Comparison of ENCODE assay signal across 19 cellular contexts in genomic region chr16:30666681-30667080, GRCh38. TPM values are rescaled to one million over a fixed set of nuclear protein-coding genes. Genes with fewer than 3 reads are reported as not detected.
A peak's percentile ranks its signal among the peaks of the same experiment; 100 is the strongest.
DNase-seq lines count a peak whose midpoint lies in the region; ATAC-seq and TF ChIP-seq lines count a peak whose summit lies in the region.
"Had no signal": no experiment of that assay in that cellular context is flagged by ENCODE, and none has a peak within 500 bp of the region (broad histone marks: within the 10 kb centered on the region; RNA-seq: fewer than 3 reads in every experiment).

No MANE protein-coding gene starts in this region.

- H3K9me3 ChIP-seq in osteoblast (ENCODE audit: low read depth, low read length) (no peaks in the 10 kb centered on the region), BE2C (no peaks in the 10 kb centered on the region)
- H3K9me3 ChIP-seq: BLaER1 had no signal

- H3K27ac ChIP-seq in osteoblast (ENCODE audit: low read depth, low read length), result peak overlapping the region; percentile 51
- H3K27ac ChIP-seq: BLaER1, PC-9 had no signal

- H3K4me2 ChIP-seq in osteoblast (ENCODE audit: insufficient read depth, low read length), result no peak overlapping the region
- H3K4me2 ChIP-seq: BLaER1, PC-9 had no signal

- H3K4me3 ChIP-seq in H7 (ENCODE audit: insufficient read depth, low read depth, low read length) (no peak overlapping the region), astrocyte of the spinal cord (ENCODE audit: low read depth, low read length) (no peak overlapping the region), osteoblast (ENCODE audit: insufficient read depth, low read length) (no peak overlapping the region), BE2C (ENCODE audit: low read depth, low read length) (no peak overlapping the region)
- H3K4me3 ChIP-seq: BLaER1, PC-9 had no signal

- intact Hi-C loops in activated CD8-positive, alpha-beta T cell treated with anti-CD3 and anti-CD28 coated beads for 36 hours (cut with micrococcal nuclease), result no loop called here

- CTCF ChIA-PET in activated CD8-positive, alpha-beta T cell treated with anti-CD3 and anti-CD28 coated beads for 36 hours (lab: Charles Lee), result interaction anchor here (0.9 to 4.6 kb wide), 4 partner anchors 9 to 30 kb away, joined by 3 to 25 read pairs (median 4); no protein-coding TSS in a partner anchor
- CTCF ChIA-PET in activated CD8-positive, alpha-beta T cell treated with anti-CD3 and anti-CD28 coated beads, Interleukin-2, amount 10 ng/mL, durations not matched to agents 7 days and 5 days (lab: Charles Lee), result interaction anchor here (1.0 to 2.4 kb wide), 2 partner anchors 27 to 31 kb away, joined by 5 to 20 read pairs; no protein-coding TSS in a partner anchor

- H4K20me1 ChIP-seq in osteoblast (ENCODE audit: insufficient read depth, low read length), result peaks cover 57% of the 10 kb centered on the region

- no peaks in the 10 kb centered on the region for H3K9me3 Mint-ChIP-seq in activated CD8-positive, alpha-beta T cell treated with anti-CD3 and anti-CD28 coated beads for 36 hours
- H3K9me3 Mint-ChIP-seq in activated CD8-positive, alpha-beta T cell treated with anti-CD3 and anti-CD28 coated beads, Interleukin-2, amount 10 ng/mL, durations not matched to agents 7 days and 5 days (ENCODE audit: insufficient read depth), result no peaks in the 10 kb centered on the region
- H3K9me3 Mint-ChIP-seq in mesothelial cell of epicardium, result no peaks in the 10 kb centered on the region

- H3K4me3 Mint-ChIP-seq in activated CD8-positive, alpha-beta T cell treated with anti-CD3 and anti-CD28 coated beads for 36 hours, result no peak overlapping the region
- no peak overlapping the region for H3K4me3 Mint-ChIP-seq in activated CD8-positive, alpha-beta T cell treated with anti-CD3 and anti-CD28 coated beads, Interleukin-2, amount 10 ng/mL, durations not matched to agents 7 days and 5 days
- H3K4me3 Mint-ChIP-seq in mesothelial cell of epicardium, result no peak overlapping the region

- no peak for DNase-seq in activated CD8-positive, alpha-beta T cell treated with anti-CD3 and anti-CD28 coated beads for 36 hours
- DNase-seq in activated CD8-positive, alpha-beta T cell treated with anti-CD3 and anti-CD28 coated beads, Interleukin-2, amount 10 ng/mL, durations not matched to agents 7 days and 5 days, result no peak
- peak; percentile 24 for DNase-seq in H7
- DNase-seq in astrocyte of the spinal cord (ENCODE audit: low read depth, low spot score), result peak; percentile 24
- DNase-seq in osteoblast (ENCODE audit: insufficient read length, low spot score, missing footprints), result peak; percentile 96
- DNase-seq in BE2C, result no peak
- no peak for DNase-seq in mesothelial cell of epicardium (ENCODE audit: low spot score in 2 of 2, unreplicated experiment in 2 of 2)
- DNase-seq in T-helper 9 cell, result no peak
- DNase-seq: 8988T, DND-41, GF-D8, Karpas-422, MM.1S, NCI-H1105, NCI-H1694, NCI-H510A treated with DMSO at 0.1 percent for 48 hours, NCI-H82, PC-9 had no signal

- H2AFZ ChIP-seq in osteoblast (ENCODE audit: low read length), result no peak overlapping the region
- H2AFZ ChIP-seq: PC-9 had no signal

- H3K4me1 ChIP-seq in osteoblast (ENCODE audit: insufficient read depth, low read length) (peaks cover 7% of the 10 kb centered on the region), BE2C (no peaks in the 10 kb centered on the region)

- H3K27me3 ChIP-seq in H7 (ENCODE audit: control insufficient read depth, insufficient read depth, low read length) (peaks cover 56% of the 10 kb centered on the region), osteoblast (ENCODE audit: insufficient read depth, low read length) (no peaks in the 10 kb centered on the region), BE2C (no peaks in the 10 kb centered on the region)
- H3K27me3 ChIP-seq: BLaER1 had no signal

- H3K36me3 ChIP-seq in H7 (replicated peaks; ENCODE audit: control insufficient read depth, insufficient read depth, low read length), result peaks cover 4% of the 10 kb centered on the region
- peaks cover 83% of the 10 kb centered on the region for H3K36me3 ChIP-seq in osteoblast (ENCODE audit: insufficient read depth, low read length)
- peaks cover 69% of the 10 kb centered on the region for H3K36me3 ChIP-seq in BE2C

- H3K36me3 Mint-ChIP-seq in activated CD8-positive, alpha-beta T cell treated with anti-CD3 and anti-CD28 coated beads for 36 hours (ENCODE audit: low read depth), result peaks cover 61% of the 10 kb centered on the region
- H3K36me3 Mint-ChIP-seq in activated CD8-positive, alpha-beta T cell treated with anti-CD3 and anti-CD28 coated beads, Interleukin-2, amount 10 ng/mL, durations not matched to agents 7 days and 5 days (ENCODE audit: low read depth), result peaks cover 61% of the 10 kb centered on the region
- peaks cover 39% of the 10 kb centered on the region for H3K36me3 Mint-ChIP-seq in mesothelial cell of epicardium

- peak overlapping the region; percentile 39 for H3K27ac Mint-ChIP-seq in activated CD8-positive, alpha-beta T cell treated with anti-CD3 and anti-CD28 coated beads for 36 hours
- H3K27ac Mint-ChIP-seq in activated CD8-positive, alpha-beta T cell treated with anti-CD3 and anti-CD28 coated beads, Interleukin-2, amount 10 ng/mL, durations not matched to agents 7 days and 5 days, result no peak overlapping the region
- no peak overlapping the region for H3K27ac Mint-ChIP-seq in mesothelial cell of epicardium

- ATAC-seq in activated CD8-positive, alpha-beta T cell treated with anti-CD3 and anti-CD28 coated beads for 36 hours, result no peak
- ATAC-seq in activated CD8-positive, alpha-beta T cell treated with anti-CD3 and anti-CD28 coated beads, Interleukin-2, amount 10 ng/mL, durations not matched to agents 7 days and 5 days, result no peak

- H3K4me1 Mint-ChIP-seq in activated CD8-positive, alpha-beta T cell treated with anti-CD3 and anti-CD28 coated beads for 36 hours (ENCODE audit: low read depth), result peaks cover 31% of the 10 kb centered on the region
- H3K4me1 Mint-ChIP-seq in activated CD8-positive, alpha-beta T cell treated with anti-CD3 and anti-CD28 coated beads, Interleukin-2, amount 10 ng/mL, durations not matched to agents 7 days and 5 days (ENCODE audit: low read depth), result peaks cover 26% of the 10 kb centered on the region
- H3K4me1 Mint-ChIP-seq in mesothelial cell of epicardium, result peaks cover 12% of the 10 kb centered on the region

- in situ Hi-C loops in astrocyte of the spinal cord (cut with HindIII; ENCODE audit: low sequenced_read_pairs), result no loop called here

- TF ChIP-seq CTCF in activated CD8-positive, alpha-beta T cell treated with anti-CD3 and anti-CD28 coated beads for 36 hours (IDR thresholded peaks at IDR 0.05), result no peak
- TF ChIP-seq CTCF in astrocyte of the spinal cord (IDR thresholded peaks at IDR 0.05; ENCODE audit: low read depth, low read length) (no peak), osteoblast (IDR thresholded peaks at IDR 0.05; ENCODE audit: extremely low read depth, low read depth, low read length) (no peak), BE2C (IDR thresholded peaks at IDR 0.05; ENCODE audit: low read depth, low read length) (no peak), mesothelial cell of epicardium (IDR thresholded peaks at IDR 0.05; ENCODE audit: unreplicated experiment) (no peak)

- H3K27me3 Mint-ChIP-seq in activated CD8-positive, alpha-beta T cell treated with anti-CD3 and anti-CD28 coated beads for 36 hours, result no peaks in the 10 kb centered on the region
- H3K27me3 Mint-ChIP-seq in activated CD8-positive, alpha-beta T cell treated with anti-CD3 and anti-CD28 coated beads, Interleukin-2, amount 10 ng/mL, durations not matched to agents 7 days and 5 days (ENCODE audit: low read depth), result no peaks in the 10 kb centered on the region
- H3K27me3 Mint-ChIP-seq in mesothelial cell of epicardium (ENCODE audit: low read depth), result no peaks in the 10 kb centered on the region

- H3K79me2 ChIP-seq in osteoblast (ENCODE audit: insufficient read depth, low read length), result peaks cover 60% of the 10 kb centered on the region

- POLR2A ChIA-PET in activated CD8-positive, alpha-beta T cell treated with anti-CD3 and anti-CD28 coated beads for 36 hours (lab: Charles Lee), result interaction anchor here (0.9 kb wide), 1 partner anchor 40 kb away, joined by 3 read pairs; no protein-coding TSS in a partner anchor
- POLR2A ChIA-PET in activated CD8-positive, alpha-beta T cell treated with anti-CD3 and anti-CD28 coated beads, Interleukin-2, amount 10 ng/mL, durations not matched to agents 7 days and 5 days (lab: Charles Lee), result interaction anchor here (0.6 kb wide), 1 partner anchor 15 kb away, joined by 3 read pairs; no protein-coding TSS in a partner anchor

RNA-seq across cellular contexts. Expression of gene FBRS, which starts 8.4 kb away (rescaled TPM):
- 10 to 100 TPM; 80.3 to 85.8 TPM for total RNA-seq in activated CD8-positive, alpha-beta T cell treated with anti-CD3 and anti-CD28 coated beads for 36 hours
- 100 to 1,000 TPM in 1 of 2 experiments, 10 to 100 TPM in 1; 85.2 to 100 TPM for total RNA-seq in activated CD8-positive, alpha-beta T cell treated with anti-CD3 and anti-CD28 coated beads, Interleukin-2, amount 10 ng/mL, durations not matched to agents 7 days and 5 days
- total RNA-seq in H7 (2014; rRNA removed; shearing (Covaris generic)), result 11.5 and 13.4 TPM in 2 replicates
- total RNA-seq in osteoblast (24.5 and 30.8 TPM in 2 replicates), mesothelial cell of epicardium (93.0 to 98.4 TPM (median 97.5 TPM) in 3 replicates)
- 102 TPM for polyA plus RNA-seq in BE2C (2012; ENCODE audit: insufficient read depth, insufficient read length, low read depth)

RNA-seq across cellular contexts. Expression of gene PRR14, which starts 15.9 kb away (rescaled TPM):
- 10 to 100 TPM; 74.0 to 76.6 TPM for total RNA-seq in activated CD8-positive, alpha-beta T cell treated with anti-CD3 and anti-CD28 coated beads for 36 hours
- 10 to 100 TPM; 87.6 to 91.4 TPM for total RNA-seq in activated CD8-positive, alpha-beta T cell treated with anti-CD3 and anti-CD28 coated beads, Interleukin-2, amount 10 ng/mL, durations not matched to agents 7 days and 5 days
- 4.7 and 4.8 TPM in 2 replicates for total RNA-seq in H7 (2014; rRNA removed; shearing (Covaris generic))
- total RNA-seq in osteoblast, result 6.8 and 8.0 TPM in 2 replicates
- polyA plus RNA-seq in BE2C (2012; ENCODE audit: insufficient read depth, insufficient read length, low read depth), result 58.4 TPM
- total RNA-seq in mesothelial cell of epicardium, result 39.1 to 43.7 TPM (median 43.5 TPM) in 3 replicates

RNA-seq across cellular contexts. Expression of gene SRCAP, which starts 32.3 kb away (rescaled TPM):
- total RNA-seq in activated CD8-positive, alpha-beta T cell treated with anti-CD3 and anti-CD28 coated beads for 36 hours, result 10 to 100 TPM; 57.2 to 64.7 TPM
- 10 to 100 TPM; 75.2 to 76.0 TPM for total RNA-seq in activated CD8-positive, alpha-beta T cell treated with anti-CD3 and anti-CD28 coated beads, Interleukin-2, amount 10 ng/mL, durations not matched to agents 7 days and 5 days
- total RNA-seq in H7 (2014; rRNA removed; shearing (Covaris generic)), result 7.4 and 12.1 TPM in 2 replicates
- total RNA-seq in osteoblast, result 16.3 and 19.2 TPM in 2 replicates
- polyA plus RNA-seq in BE2C (2012; ENCODE audit: insufficient read depth, insufficient read length, low read depth), result 33.3 TPM
- 74.2 to 79.7 TPM (median 74.8 TPM) in 3 replicates for total RNA-seq in mesothelial cell of epicardium

RNA-seq across cellular contexts. Expression of gene ZNF689, which starts 56.5 kb away (rescaled TPM):
- 10 to 100 TPM in 1 of 2 experiments, 1 to 10 TPM in 1; 9.8 to 11.3 TPM for total RNA-seq in activated CD8-positive, alpha-beta T cell treated with anti-CD3 and anti-CD28 coated beads for 36 hours
- total RNA-seq in activated CD8-positive, alpha-beta T cell treated with anti-CD3 and anti-CD28 coated beads, Interleukin-2, amount 10 ng/mL, durations not matched to agents 7 days and 5 days, result 10 to 100 TPM; 12.0 to 13.4 TPM
- total RNA-seq in H7 (2014; rRNA removed; shearing (Covaris generic)), result 17.3 and 18.7 TPM in 2 replicates
- total RNA-seq in osteoblast (7.1 and 8.3 TPM in 2 replicates), mesothelial cell of epicardium (12.1 to 13.7 TPM (median 12.4 TPM) in 3 replicates)
- polyA plus RNA-seq in BE2C (2012; ENCODE audit: insufficient read depth, insufficient read length, low read depth), result 26.6 TPM

Comparison
In these comparisons a context has a peak if more than half of its experiments do, and no peak if none do; other contexts are left out.
1. DNase-seq: peak in H7 (single experiment), astrocyte of the spinal cord (single experiment) and osteoblast (single experiment); none in activated CD8-positive, alpha-beta T cell treated with anti-CD3 and anti-CD28 coated beads for 36 hours (single experiment), activated CD8-positive, alpha-beta T cell treated with anti-CD3 and anti-CD28 coated beads, Interleukin-2, amount 10 ng/mL, durations not matched to agents 7 days and 5 days (single experiment), BE2C (single experiment), mesothelial cell of epicardium (0 of 2) and T-helper 9 cell (single experiment).